Comparison of ENCODE assay signal across 22 cellular contexts in genomic region chr6:161140554-161140875, GRCh38.
"Had no signal": no experiment of that assay in that cellular context is flagged by ENCODE, and none has a peak within 500 bp of the region (broad histone marks: within the 10 kb centered on the region; RNA-seq: fewer than 3 reads in every experiment).

No MANE protein-coding gene starts in this region.

- H3K27me3 Mint-ChIP-seq: activated B cell treated with CpG ODN at 0.5 μM for 24 hours; activated CD8-positive, alpha-beta memory T cell treated with anti-CD3 and anti-CD28 coated beads, Interleukin-2, amount 10 ng/mL, durations not matched to agents 7 days and 5 days; activated CD8-positive, alpha-beta T cell treated with anti-CD3 and anti-CD28 coated beads for 36 hours; activated naive CD8-positive, alpha-beta T cell treated with anti-CD3 and anti-CD28 coated beads, Interleukin-2, amount 50 U/mL, for 24 hours; effector memory CD8-positive, alpha-beta T cell had no signal

- ATAC-seq: activated CD8-positive, alpha-beta memory T cell treated with anti-CD3 and anti-CD28 coated beads, Interleukin-2, amount 10 ng/mL, durations not matched to agents 7 days and 5 days; activated CD8-positive, alpha-beta T cell treated with anti-CD3 and anti-CD28 coated beads for 36 hours; activated naive CD8-positive, alpha-beta T cell treated with anti-CD3 and anti-CD28 coated beads, Interleukin-2, amount 50 U/mL, for 24 hours; effector memory CD8-positive, alpha-beta T cell; natural killer cell; psoas muscle; stimulated activated effector memory CD8-positive, alpha-beta T cell treated with anti-CD3 and anti-CD28 coated beads, Interleukin-12 subunit alpha, Interleukin-12 subunit beta, amount 100 ng/mL, for 72 hours had no signal

- H3K4me1 ChIP-seq: pancreas, psoas muscle, right atrium auricular region had no signal

- H3K4me3 Mint-ChIP-seq: activated B cell treated with CpG ODN at 0.5 μM for 24 hours; activated CD8-positive, alpha-beta memory T cell treated with anti-CD3 and anti-CD28 coated beads, Interleukin-2, amount 10 ng/mL, durations not matched to agents 7 days and 5 days; activated CD8-positive, alpha-beta T cell treated with anti-CD3 and anti-CD28 coated beads for 36 hours; activated naive CD8-positive, alpha-beta T cell treated with anti-CD3 and anti-CD28 coated beads, Interleukin-2, amount 50 U/mL, for 24 hours; effector memory CD8-positive, alpha-beta T cell; mesothelial cell of epicardium; natural killer cell; stimulated activated effector memory CD8-positive, alpha-beta T cell treated with anti-CD3 and anti-CD28 coated beads, Interleukin-12 subunit alpha, Interleukin-12 subunit beta, amount 100 ng/mL, for 72 hours had no signal

- H3K36me3 ChIP-seq: neutrophil, pancreas had no signal

- H3K9me3 ChIP-seq: left ventricle myocardium inferior, neutrophil, pancreas, psoas muscle, right atrium auricular region had no signal

- H3K27ac Mint-ChIP-seq: activated B cell treated with CpG ODN at 0.5 μM for 24 hours; activated CD8-positive, alpha-beta memory T cell treated with anti-CD3 and anti-CD28 coated beads, Interleukin-2, amount 10 ng/mL, durations not matched to agents 7 days and 5 days; activated CD8-positive, alpha-beta T cell treated with anti-CD3 and anti-CD28 coated beads for 36 hours; activated naive CD8-positive, alpha-beta T cell treated with anti-CD3 and anti-CD28 coated beads, Interleukin-2, amount 50 U/mL, for 24 hours; mesothelial cell of epicardium; stimulated activated effector memory CD8-positive, alpha-beta T cell treated with anti-CD3 and anti-CD28 coated beads, Interleukin-12 subunit alpha, Interleukin-12 subunit beta, amount 100 ng/mL, for 72 hours had no signal

- H3K27me3 ChIP-seq: neutrophil, pancreas, right atrium auricular region had no signal

- H3K4me1 Mint-ChIP-seq: activated CD8-positive, alpha-beta memory T cell treated with anti-CD3 and anti-CD28 coated beads, Interleukin-2, amount 10 ng/mL, durations not matched to agents 7 days and 5 days; activated naive CD8-positive, alpha-beta T cell treated with anti-CD3 and anti-CD28 coated beads, Interleukin-2, amount 50 U/mL, for 24 hours; mesothelial cell of epicardium had no signal

- DNase-seq: activated B cell treated with CpG ODN at 0.5 μM for 24 hours; activated CD4-positive, alpha-beta T cell treated with anti-CD3 and anti-CD28 coated beads for 4 hours; activated CD8-positive, alpha-beta T cell treated with anti-CD3 and anti-CD28 coated beads for 36 hours; activated naive CD4-positive, alpha-beta T cell treated with anti-CD3 and anti-CD28 coated beads, Interleukin-2, amount 50 U/mL, for 16 hours; activated naive CD8-positive, alpha-beta T cell treated with anti-CD3 and anti-CD28 coated beads, Interleukin-2, amount 50 U/mL, for 24 hours; activated T-cell treated with anti-CD3 and anti-CD28 coated beads for 4 hours; effector memory CD8-positive, alpha-beta T cell; glutamatergic neuron; hippocampal formation; left ventricle myocardium inferior; natural killer cell; pancreas; psoas muscle; stimulated activated CD4-positive, alpha-beta T cell treated with anti-CD3 and anti-CD28 coated beads, Interleukin-2, amount 100 ng/mL, for 24 hours; T-helper 9 cell; trophoblast cell had no signal

- H3K9me3 Mint-ChIP-seq: activated B cell treated with CpG ODN at 0.5 μM for 24 hours; activated CD8-positive, alpha-beta T cell treated with anti-CD3 and anti-CD28 coated beads for 36 hours; activated naive CD8-positive, alpha-beta T cell treated with anti-CD3 and anti-CD28 coated beads, Interleukin-2, amount 50 U/mL, for 24 hours; effector memory CD8-positive, alpha-beta T cell; mesothelial cell of epicardium; natural killer cell; stimulated activated effector memory CD8-positive, alpha-beta T cell treated with anti-CD3 and anti-CD28 coated beads, Interleukin-12 subunit alpha, Interleukin-12 subunit beta, amount 100 ng/mL, for 72 hours had no signal

- H3K27ac ChIP-seq: left ventricle myocardium inferior, neutrophil, pancreas, psoas muscle, right atrium auricular region, skin epidermis had no signal

- H3K4me3 ChIP-seq: left ventricle myocardium inferior, pancreas, psoas muscle, right atrium auricular region, skin epidermis had no signal

- H3K36me3 Mint-ChIP-seq: activated CD8-positive, alpha-beta memory T cell treated with anti-CD3 and anti-CD28 coated beads, Interleukin-2, amount 10 ng/mL, durations not matched to agents 7 days and 5 days; natural killer cell had no signal
